8 cellular contexts compared by ENCODE assay signal in the genomic region with DNA sequence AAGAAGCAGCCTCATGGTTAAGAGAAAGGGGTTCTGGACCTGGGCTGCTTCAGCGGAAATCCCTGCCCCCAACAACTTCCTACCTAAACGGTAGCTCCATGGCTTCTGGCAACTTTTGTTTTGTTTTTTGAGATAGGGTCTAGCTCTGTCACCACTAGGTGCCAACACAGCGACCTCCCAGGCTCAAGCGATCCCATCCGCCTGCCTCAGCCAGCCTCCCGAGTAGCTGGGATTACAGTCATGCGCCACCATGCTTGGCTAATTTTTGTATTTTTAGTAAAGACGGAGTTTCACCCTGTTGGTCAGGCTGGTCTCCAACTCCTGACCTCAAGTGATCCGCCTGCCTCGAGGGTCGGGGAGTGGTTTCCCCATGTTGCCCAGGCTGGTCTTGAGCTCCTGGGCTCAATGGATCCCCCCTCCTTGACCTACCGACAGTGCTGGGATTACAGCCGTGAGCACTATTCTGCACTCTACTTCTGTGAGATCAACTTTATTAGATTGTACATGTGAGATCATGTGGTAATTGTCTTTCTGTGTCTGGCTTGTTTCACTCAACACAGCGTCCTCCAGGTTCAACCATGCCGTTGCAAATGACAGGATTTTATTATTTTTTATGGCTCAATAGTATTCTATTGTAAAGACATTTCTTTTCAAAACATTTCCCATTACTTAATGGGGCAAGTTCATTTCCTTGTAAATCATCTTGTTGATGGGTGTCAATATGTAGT. TPM values are rescaled to one million over a fixed set of nuclear protein-coding genes. Genes with fewer than 3 reads are reported as not detected.
DNase-seq lines count a peak whose midpoint lies in the region; ATAC-seq and TF ChIP-seq lines count a peak whose summit lies in the region.

No MANE protein-coding gene starts in this region.

- TF ChIP-seq CTCF in hepatocyte (IDR thresholded peaks at IDR 0.05; ENCODE audit: poor library complexity) = no peak

- peak overlapping the region; percentile 77 for H2AFZ ChIP-seq in hepatocyte

- H3K4me2 ChIP-seq in hepatocyte = peak overlapping the region; percentile 69

- no peaks in the 10 kb centered on the region for H3K9me3 ChIP-seq in hepatocyte (ENCODE audit: low read depth)

- H3K79me2 ChIP-seq in hepatocyte = peaks cover 27% of the 10 kb centered on the region

- peak overlapping the region; percentile 18 for H3K4me3 ChIP-seq in hepatocyte

- H4K20me1 ChIP-seq in hepatocyte (ENCODE audit: insufficient read depth, poor library complexity, severe bottlenecking) = peaks cover 5% of the 10 kb centered on the region

- DNase-seq in Caki2 (ENCODE audit: low read depth) (peak; percentile 50), hepatocyte (ENCODE audit: low spot score) (no peak), cerebellar nuclear complex (lab: John Stamatoyannopoulos, UW) (no peak)
- DNase-seq in activated T-cell treated with anti-CD3 and anti-CD28 coated beads, Interleukin-2, amount 50 U/mL, for 48 hours = peak; percentile 42 to 50
- DNase-seq in stimulated activated CD4-positive, alpha-beta T cell treated with anti-CD3 and anti-CD28 coated beads, Interleukin-4, amount 100 ng/mL, for 1 hour = peak; percentile 2

- WGBS in hepatocyte (ENCODE audit: low lambda C conversion rate, missing lambda C conversion rate) = 66% methylated on average over 15 of the region's 15 CpGs

- in situ Hi-C loops in Caki2 (cut with HindIII; ENCODE audit: low pct_unique_long_range_greater_than_20kb, low sequenced_read_pairs) = no loop called here

- no peaks in the 10 kb centered on the region for H3K36me3 ChIP-seq in hepatocyte (replicated peaks; ENCODE audit: insufficient read depth, low read depth)

- peak; percentile 24 for ATAC-seq in HG02798 (IDR thresholded peaks at IDR 0.05; ENCODE audit: poor library complexity, unreplicated experiment)
- ATAC-seq in GM21515 (IDR thresholded peaks at IDR 0.05; ENCODE audit: unreplicated experiment) = no peak
- ATAC-seq in GM21360 (IDR thresholded peaks at IDR 0.05; ENCODE audit: unreplicated experiment) = no peak

- no peaks in the 10 kb centered on the region for H3K27me3 ChIP-seq in hepatocyte

- no peaks in the 10 kb centered on the region for H3K9me2 ChIP-seq in hepatocyte (replicated peaks; ENCODE audit: insufficient read depth)

- H3K27ac ChIP-seq in hepatocyte = no peak overlapping the region

- H3K4me1 ChIP-seq in hepatocyte (ENCODE audit: insufficient read depth) = peaks cover 2% of the 10 kb centered on the region

RNA-seq across cellular contexts. Expression of gene OBI1, which starts 1.3 kb away (rescaled TPM):
- 4.6 and 6.5 TPM in 2 replicates for total RNA-seq in Caki2 (2014; rRNA removed; shearing (Covaris generic); ENCODE audit: low replicate concordance)
- total RNA-seq in hepatocyte = 14.3 and 17.6 TPM in 2 replicates
- 5.3 and 9.4 TPM in 2 replicates for polyA plus RNA-seq in hepatocyte

RNA-seq across cellular contexts. Expression of gene POU4F1, which starts 56.9 kb away (rescaled TPM):
- not detected in 2 replicates for total RNA-seq in Caki2 (2014; rRNA removed; shearing (Covaris generic); ENCODE audit: low replicate concordance)
- 0.17 and 0.24 TPM in 2 replicates for total RNA-seq in hepatocyte
- polyA plus RNA-seq in hepatocyte = 0.16 TPM in 1 of 2 replicates, not detected in the other

Comparison
In these comparisons a context has a peak if more than half of its experiments do, and no peak if none do; other contexts are left out.
1. DNase-seq: peak in Caki2 (single experiment), activated T-cell treated with anti-CD3 and anti-CD28 coated beads, Interleukin-2, amount 50 U/mL, for 48 hours (2 of 2) and stimulated activated CD4-positive, alpha-beta T cell treated with anti-CD3 and anti-CD28 coated beads, Interleukin-4, amount 100 ng/mL, for 1 hour (single experiment); none in hepatocyte (single experiment) and cerebellar nuclear complex (0 of 2).